ENCODE assay signal across 9 cellular contexts in the genomic region with DNA sequence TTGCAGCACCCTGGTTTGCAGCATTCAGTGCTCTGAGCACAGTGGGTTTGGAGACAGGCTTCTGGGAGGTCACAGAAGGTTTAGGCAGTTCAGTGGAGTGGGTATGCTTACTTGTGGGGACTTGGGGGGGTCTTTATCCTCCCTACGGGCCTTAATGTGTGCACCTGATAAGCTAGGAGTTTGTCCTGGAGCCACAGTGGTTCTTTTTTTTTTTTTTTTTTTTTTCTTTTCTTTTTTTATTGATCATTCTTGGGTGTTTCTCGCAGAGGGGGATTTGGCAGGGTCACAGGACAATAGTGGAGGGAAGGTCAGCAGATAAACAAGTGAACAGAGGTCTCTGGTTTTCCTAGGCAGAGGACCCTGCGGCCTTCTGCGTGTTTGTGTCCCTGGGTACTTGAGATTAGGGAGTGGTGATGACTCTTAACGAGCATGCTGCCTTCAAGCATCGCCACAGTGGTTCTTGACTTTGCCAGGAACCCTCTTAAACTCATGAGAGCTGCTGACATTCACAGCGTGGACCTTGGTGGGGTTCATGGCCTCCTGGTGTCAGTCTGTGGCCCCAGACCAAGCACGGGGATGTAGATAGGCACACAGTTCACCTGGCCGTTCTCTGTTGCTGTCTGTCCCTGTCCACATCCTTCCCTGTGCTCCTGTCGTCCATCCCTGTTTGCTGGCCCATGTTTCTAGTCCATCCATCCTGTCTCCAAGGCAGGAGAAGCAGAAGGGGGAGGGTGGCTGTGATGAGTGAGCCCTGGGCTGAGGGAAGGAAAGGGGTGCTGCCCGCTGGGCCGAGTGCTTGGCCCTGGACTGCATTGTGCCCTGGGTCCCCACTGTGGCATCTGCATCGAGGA. TPM values are rescaled to one million over a fixed set of nuclear protein-coding genes. Genes with fewer than 3 reads are reported as not detected.
A peak's percentile ranks its signal among the peaks of the same experiment; 100 is the strongest.
DNase-seq lines count a peak whose midpoint lies in the region; TF ChIP-seq lines count a peak whose summit lies in the region.
"Had no signal": no experiment of that assay in that cellular context is flagged by ENCODE, and none has a peak within 500 bp of the region (broad histone marks: within the 10 kb centered on the region; RNA-seq: fewer than 3 reads in every experiment).

No MANE protein-coding gene starts in this region.

- peaks cover 70% of the 10 kb centered on the region for H3K4me1 ChIP-seq in Loucy (ENCODE audit: insufficient read depth, low read length, poor library complexity, severe bottlenecking)

- peak overlapping the region; percentile 85 for H3K4me3 Mint-ChIP-seq in neural crest cell

- H3K27ac ChIP-seq in dorsolateral prefrontal cortex, result peak overlapping the region in 58 of 59 donors; percentile 68 to 99 (median 97)

- H3K36me3 Mint-ChIP-seq in neural crest cell (ENCODE audit: low read depth), result peaks cover 2% of the 10 kb centered on the region

- intact Hi-C loops in dorsolateral prefrontal cortex (cut with DNase I), result loop anchor here (5.0 kb wide), 3 partner anchors 84 to 139 kb away; a partner anchor contains a TSS

- H3K27ac Mint-ChIP-seq in neural crest cell (ENCODE audit: unreplicated experiment), result peak overlapping the region; percentile 92

- H3K4me3 ChIP-seq in Loucy (ENCODE audit: low read length, poor library complexity, severe bottlenecking) (peak overlapping the region; percentile 96), dorsolateral prefrontal cortex (peak overlapping the region in 58 of 59 donors; percentile 15 to 99 (median 93))

- H3K27me3 Mint-ChIP-seq in neural crest cell (ENCODE audit: low read depth), result peaks cover under 1% of the 10 kb centered on the region

- H3K9me3 Mint-ChIP-seq in neural crest cell, result no peaks in the 10 kb centered on the region

- H4K20me1 ChIP-seq in Loucy (ENCODE audit: insufficient read depth, low read length, poor library complexity, severe bottlenecking), result peaks cover 74% of the 10 kb centered on the region

- no peaks in the 10 kb centered on the region for H3K9me3 ChIP-seq in Loucy (ENCODE audit: insufficient read depth, low read depth, low read length)

- peaks cover 77% of the 10 kb centered on the region for H3K79me2 ChIP-seq in Loucy (ENCODE audit: insufficient read depth, low read length)

- peak overlapping the region; percentile 94 for H3K9ac ChIP-seq in Loucy (ENCODE audit: low read depth, low read length, poor library complexity, severe bottlenecking)

- peak; percentile 3 for DNase-seq in Ammon's horn (ENCODE audit: low spot score)
- no peak for DNase-seq in dorsolateral prefrontal cortex
- DNase-seq in neural crest cell (ENCODE audit: low read depth, low spot score), result no peak
- no peak for DNase-seq in NCI-H1694 treated with DMSO at 0.1 percent for 48 hours (lab: John Stamatoyannopoulos, UW)
- DNase-seq in NCI-H146 treated with DMSO at 0.1 percent for 48 hours (lab: John Stamatoyannopoulos, UW; ENCODE audit: unreplicated experiment), result no peak
- no peak for DNase-seq in T-helper 9 cell
- no peak for DNase-seq in SK-N-DZ (ENCODE audit: low spot score)

- no peaks in the 10 kb centered on the region; the same call in 1 of the 2 replicates for H3K36me3 ChIP-seq in Loucy (ENCODE audit: insufficient read depth, low read length)

- no peak overlapping the region for H2AFZ ChIP-seq in Loucy (ENCODE audit: low read length)

- H3K9me2 ChIP-seq in Loucy (replicated peaks; ENCODE audit: low read depth, low read length), result no peaks in the 10 kb centered on the region

- TF ChIP-seq CTCF in Loucy (conservative IDR thresholded peaks at IDR 0.05; ENCODE audit: low read length) (no peak), dorsolateral prefrontal cortex (IDR thresholded peaks at IDR 0.05 in 54 of 56, conservative IDR thresholded peaks at IDR 0.05 in 2 of 56; ENCODE audit: low read depth in 1 of 56, partially characterized antibody in 56 of 56) (no peak), neural crest cell (conservative IDR thresholded peaks at IDR 0.05) (no peak)

- 0 out of 2 replicates have a peak, but pooled peaks cover 3% of the 10 kb centered on the region for H3F3A ChIP-seq in Loucy (ENCODE audit: low read depth)

- peak overlapping the region; percentile 87 for H3K4me2 ChIP-seq in Loucy (ENCODE audit: low read depth, low read length, poor library complexity, severe bottlenecking)

- H3K4me1 Mint-ChIP-seq in neural crest cell, result peaks cover 67% of the 10 kb centered on the region

- H3K27me3 ChIP-seq in Loucy (ENCODE audit: insufficient read depth, low read length, poor library complexity, severe bottlenecking), result no peaks in the 10 kb centered on the region
- H3K27me3 ChIP-seq in dorsolateral prefrontal cortex, result no peaks in the 10 kb centered on the region

RNA-seq across cellular contexts. Expression of a gene that starts 2.7 kb away (rescaled TPM):
- total RNA-seq in dorsolateral prefrontal cortex (100 to 1,000 TPM in 69 of 120 experiments, 10 to 100 TPM in 51; 73.7 to 138 (median 102) TPM), neural crest cell (109 and 113 TPM in 2 replicates)
- polyA plus RNA-seq in SK-N-DZ (2014; cell fraction: cytosol; rRNA removed), result 60.7 and 81.0 TPM in 2 replicates
- polyA plus RNA-seq in SK-N-DZ (2014; cell fraction: nucleus; rRNA removed), result 85.8 and 106 TPM in 2 replicates

RNA-seq across cellular contexts. Expression of a gene that starts 23.6 kb away (rescaled TPM):
- 100 to 1,000 TPM in 6 of 120 experiments, 10 to 100 TPM in 114; 42.2 to 113 (median 77.4) TPM for total RNA-seq in dorsolateral prefrontal cortex
- 14.1 and 15.2 TPM in 2 replicates for total RNA-seq in neural crest cell
- 12.7 and 14.5 TPM in 2 replicates for polyA plus RNA-seq in SK-N-DZ (2014; cell fraction: cytosol; rRNA removed)
- 11.5 and 12.8 TPM in 2 replicates for polyA plus RNA-seq in SK-N-DZ (2014; cell fraction: nucleus; rRNA removed)

RNA-seq across cellular contexts. Expression of a gene that starts 26.4 kb away (rescaled TPM):
- total RNA-seq in dorsolateral prefrontal cortex (10 to 100 TPM in 4 of 120 experiments, 1 to 10 TPM in 53, not detected in 63; 1.4 to 14.0 (median 2.9) TPM), neural crest cell (6.9 and 9.9 TPM in 2 replicates)
- polyA plus RNA-seq in SK-N-DZ (2014; cell fraction: cytosol; rRNA removed), result not detected in 2 replicates
- polyA plus RNA-seq in SK-N-DZ (2014; cell fraction: nucleus; rRNA removed), result 3.9 TPM in 1 of 2 replicates, not detected in the other
- total RNA-seq: lung microvascular endothelial cell had no signal

RNA-seq across cellular contexts. Expression of a gene that starts 48.6 kb away (rescaled TPM):
- total RNA-seq in dorsolateral prefrontal cortex (1 to 10 TPM in 5 of 120 experiments, under 1 TPM in 20, not detected in 95; 0.18 to 1.7 (median 0.63) TPM), neural crest cell (not detected in 2 replicates)
- polyA plus RNA-seq in SK-N-DZ (2014; cell fraction: cytosol; rRNA removed), result not detected in 2 replicates
- polyA plus RNA-seq in SK-N-DZ (2014; cell fraction: nucleus; rRNA removed), result not detected in 2 replicates
- total RNA-seq: lung microvascular endothelial cell had no signal

RNA-seq across cellular contexts. Expression of a gene that starts 50.7 kb away (rescaled TPM):
- total RNA-seq in dorsolateral prefrontal cortex (10 to 100 TPM; 22.7 to 66.6 (median 39.6) TPM), neural crest cell (213 and 214 TPM in 2 replicates)
- polyA plus RNA-seq in SK-N-DZ (2014; cell fraction: cytosol; rRNA removed), result 163 TPM in 2 replicates
- 165 and 289 TPM in 2 replicates for polyA plus RNA-seq in SK-N-DZ (2014; cell fraction: nucleus; rRNA removed)
